Comparison of ENCODE assay signal across 8 cellular contexts in genomic region chr5:142881076-142881466, GRCh38.
A peak's percentile ranks its signal among the peaks of the same experiment; 100 is the strongest.
DNase-seq lines count a peak whose midpoint lies in the region; ATAC-seq and TF ChIP-seq lines count a peak whose summit lies in the region.

No MANE protein-coding gene starts in this region.

- no peaks in the 10 kb centered on the region for H3K36me3 ChIP-seq in iPS DF 6.9 (ENCODE audit: control insufficient read depth, insufficient read depth, low read length)

- H3K27me3 Mint-ChIP-seq in HFFc6 (ENCODE audit: insufficient read depth) = peaks cover 2% of the 10 kb centered on the region; the same call in 1 of the 2 replicates

- DNase-seq in AML-193 (lab: John Stamatoyannopoulos, UW) (peak; percentile 91 to 92), HFFc6 (peak; percentile 90), SKM-1 treated with dmso at 0.1 percent for 144 hours (lab: John Stamatoyannopoulos, UW; ENCODE audit: unreplicated experiment) (peak; percentile 99), iPS DF 6.9 (ENCODE audit: low read depth, low spot score) (peak; percentile 9), NCI-H1092 treated with DMSO at 0.1 percent for 48 hours (lab: John Stamatoyannopoulos, UW) (no peak), mucosa of gallbladder (ENCODE audit: low spot score) (no peak)
- DNase-seq in activated T-cell treated with anti-CD3 and anti-CD28 coated beads, Interleukin-2, amount 50 U/mL, for 48 hours = no peak

- peak overlapping the region; percentile 50; the same call in 1 of the 2 replicates for H3K27ac Mint-ChIP-seq in HFFc6

- H3K36me3 Mint-ChIP-seq in HFFc6 (ENCODE audit: low read depth) = no peaks in the 10 kb centered on the region

- peaks cover 2% of the 10 kb centered on the region for H3K4me1 ChIP-seq in iPS DF 6.9 (ENCODE audit: control insufficient read depth, insufficient read depth, low read length)

- no peaks in the 10 kb centered on the region for H3K9me3 Mint-ChIP-seq in HFFc6

- no peak for TF ChIP-seq CTCF in HFFc6 (IDR thresholded peaks at IDR 0.05)

- no peak overlapping the region for H3K4me3 ChIP-seq in iPS DF 6.9 (ENCODE audit: low read length)

- no CpG with 5 or more reads among the region's 7 CpGs for WGBS in iPS DF 6.9 (ENCODE audit: insufficient coverage, insufficient read length)

- no peak for ATAC-seq in HG03378 (IDR thresholded peaks at IDR 0.05; ENCODE audit: unreplicated experiment)

- H3K27ac ChIP-seq in iPS DF 6.9 (ENCODE audit: low read length) = no peak overlapping the region

- H3K27me3 ChIP-seq in iPS DF 6.9 (ENCODE audit: control insufficient read depth, insufficient read depth, low read length) = no peaks in the 10 kb centered on the region

- no peak overlapping the region for H3K4me3 Mint-ChIP-seq in HFFc6

- no peaks in the 10 kb centered on the region for H3K9me3 ChIP-seq in iPS DF 6.9 (ENCODE audit: control insufficient read depth, insufficient read depth, low read length)

- H3K4me1 Mint-ChIP-seq in HFFc6 (ENCODE audit: low read depth) = peaks cover 36% of the 10 kb centered on the region

Comparison
In these comparisons a context has a peak if more than half of its experiments do, and no peak if none do; other contexts are left out.
1. DNase-seq: peak in AML-193 (2 of 2), HFFc6 (single experiment), SKM-1 treated with dmso at 0.1 percent for 144 hours (single experiment) and iPS DF 6.9 (single experiment); none in NCI-H1092 treated with DMSO at 0.1 percent for 48 hours (single experiment), activated T-cell treated with anti-CD3 and anti-CD28 coated beads, Interleukin-2, amount 50 U/mL, for 48 hours (0 of 2) and mucosa of gallbladder (single experiment).